21 cellular contexts compared by ENCODE assay signal in genomic region chr6:11246722-11247121, GRCh38. TPM values are rescaled to one million over a fixed set of nuclear protein-coding genes. Genes with fewer than 3 reads are reported as not detected.
DNase-seq lines count a peak whose midpoint lies in the region; ATAC-seq and TF ChIP-seq lines count a peak whose summit lies in the region.
"Had no signal": no experiment of that assay in that cellular context is flagged by ENCODE, and none has a peak within 500 bp of the region (broad histone marks: within the 10 kb centered on the region; RNA-seq: fewer than 3 reads in every experiment).

No MANE protein-coding gene starts in this region.

- H3K4me3 Mint-ChIP-seq in MCF 10A (ENCODE audit: unreplicated experiment) = no peak overlapping the region
- H3K4me3 Mint-ChIP-seq in stimulated activated effector memory CD8-positive, alpha-beta T cell treated with anti-CD3 and anti-CD28 coated beads, Interleukin-12 subunit alpha, Interleukin-12 subunit beta, amount 100 ng/mL, for 72 hours = no peak overlapping the region
- H3K4me3 Mint-ChIP-seq: CD4-positive, alpha-beta memory T cell had no signal

- dilution Hi-C loops in mammary epithelial cell (cut with HindIII; ENCODE audit: low sequenced_read_pairs) = no loop called here

- H3K27me3 ChIP-seq in mammary epithelial cell (ENCODE audit: insufficient read depth, low read length) (no peaks in the 10 kb centered on the region), parathyroid adenoma (ENCODE audit: control insufficient read depth, insufficient read depth, low read length) (no peaks in the 10 kb centered on the region)
- H3K27me3 ChIP-seq: BLaER1 treated with 17β-estradiol and CSF1 and Interleukin-3, amounts not matched to agents 10 nM and 100 nM; MG63; SJSA1 had no signal

- in situ Hi-C loops in mammary epithelial cell (cut with MboI; ENCODE audit: low sequenced_read_pairs in 2 of 2) = no loop called here

- H3K36me3 ChIP-seq in mammary epithelial cell (ENCODE audit: insufficient read depth, low read length) (no peaks in the 10 kb centered on the region), parathyroid adenoma (ENCODE audit: control insufficient read depth, insufficient read depth, low read length) (no peaks in the 10 kb centered on the region)
- H3K36me3 ChIP-seq: MG63, SJSA1 had no signal

- 70% methylated on average over 6 of the region's 6 CpGs for WGBS in mammary epithelial cell (ENCODE audit: low coverage, missing lambda C conversion rate)

- no peaks in the 10 kb centered on the region for H3K27me3 Mint-ChIP-seq in MCF 10A (ENCODE audit: insufficient read depth, unreplicated experiment)
- H3K27me3 Mint-ChIP-seq: CD4-positive, alpha-beta memory T cell had no signal

- ATAC-seq in stimulated activated effector memory CD8-positive, alpha-beta T cell treated with anti-CD3 and anti-CD28 coated beads, Interleukin-12 subunit alpha, Interleukin-12 subunit beta, amount 100 ng/mL, for 72 hours = no peak
- ATAC-seq in HG03159 (IDR thresholded peaks at IDR 0.05; ENCODE audit: unreplicated experiment) = no peak
- ATAC-seq: Right ventricle myocardium inferior had no signal

- H3K9me3 Mint-ChIP-seq in MCF 10A (ENCODE audit: unreplicated experiment) = peaks cover 6% of the 10 kb centered on the region
- peaks cover 4% of the 10 kb centered on the region for H3K9me3 Mint-ChIP-seq in stimulated activated effector memory CD8-positive, alpha-beta T cell treated with anti-CD3 and anti-CD28 coated beads, Interleukin-12 subunit alpha, Interleukin-12 subunit beta, amount 100 ng/mL, for 72 hours

- intact Hi-C loops in mammary epithelial cell (cut with micrococcal nuclease) = no loop called here
- intact Hi-C loops in MCF 10A (cut with micrococcal nuclease) = no loop called here

- no peak overlapping the region for H3K9ac ChIP-seq in mammary epithelial cell (ENCODE audit: insufficient read depth, low read length)
- H3K9ac ChIP-seq in parathyroid adenoma = no peak overlapping the region
- H3K9ac ChIP-seq: BLaER1 treated with 17β-estradiol and CSF1 and Interleukin-3, amounts not matched to agents 10 nM and 100 nM had no signal

- POLR2A ChIA-PET in MCF 10A (lab: Yijun Ruan, JAX) = no interaction called here

- TF ChIP-seq CTCF in mammary epithelial cell (conservative IDR thresholded peaks at IDR 0.05 in 1 of 2, IDR thresholded peaks at IDR 0.05 in 1 of 2; ENCODE audit: extremely low read depth in 1 of 2, insufficient read depth in 1 of 2, low read depth in 1 of 2, low read length in 2 of 2) (no peak), MCF 10A (IDR thresholded peaks at IDR 0.05; ENCODE audit: unreplicated experiment) (no peak), parathyroid adenoma (IDR thresholded peaks at IDR 0.05) (no peak)

- DNase-seq in mammary epithelial cell = no peak
- DNase-seq in MCF 10A (ENCODE audit: unreplicated experiment) = no peak
- peak; percentile 55 for DNase-seq in foreskin melanocyte
- no peak for DNase-seq in DMS 273 (lab: John Stamatoyannopoulos, UW; ENCODE audit: unreplicated experiment)
- no peak for DNase-seq in stimulated activated effector memory CD8-positive, alpha-beta T cell treated with anti-CD3 and anti-CD28 coated beads, Interleukin-12 subunit alpha, Interleukin-12 subunit beta, amount 100 ng/mL, for 72 hours (ENCODE audit: low spot score in 2 of 2)
- DNase-seq in UCSD-AML1 (lab: John Stamatoyannopoulos, UW; ENCODE audit: unreplicated experiment) = no peak
- DNase-seq: 8988T; Caco-2; CD4-positive, alpha-beta memory T cell; DMS153; Kasumi-1; MG63; NCI-H1417; NCI-H187; NCI-H446; NCI-H526 had no signal

- BruUV-seq in mammary epithelial cell (replicated peaks; lab: Mats Ljungman, UMichigan) (no TSS peak), MCF 10A (replicated peaks; lab: Mats Ljungman, UMichigan) (no TSS peak)

- no peak overlapping the region for H3K27ac Mint-ChIP-seq in MCF 10A (ENCODE audit: low read depth, unreplicated experiment)
- no peak overlapping the region for H3K27ac Mint-ChIP-seq in stimulated activated effector memory CD8-positive, alpha-beta T cell treated with anti-CD3 and anti-CD28 coated beads, Interleukin-12 subunit alpha, Interleukin-12 subunit beta, amount 100 ng/mL, for 72 hours

- H3K4me2 ChIP-seq in mammary epithelial cell (ENCODE audit: insufficient read depth, low read depth, low read length) (no peak overlapping the region), parathyroid adenoma (ENCODE audit: low read length) (no peak overlapping the region)
- H3K4me2 ChIP-seq: BLaER1 treated with 17β-estradiol and CSF1 and Interleukin-3, amounts not matched to agents 10 nM and 100 nM had no signal

- peaks cover 8% of the 10 kb centered on the region for H3K4me1 Mint-ChIP-seq in MCF 10A (ENCODE audit: insufficient read depth, unreplicated experiment)
- peaks cover 25% of the 10 kb centered on the region for H3K4me1 Mint-ChIP-seq in stimulated activated effector memory CD8-positive, alpha-beta T cell treated with anti-CD3 and anti-CD28 coated beads, Interleukin-12 subunit alpha, Interleukin-12 subunit beta, amount 100 ng/mL, for 72 hours

- H3K27ac ChIP-seq in mammary epithelial cell (ENCODE audit: insufficient read depth, low read depth, low read length) (no peak overlapping the region), parathyroid adenoma (no peak overlapping the region)
- H3K27ac ChIP-seq: BLaER1 treated with 17β-estradiol and CSF1 and Interleukin-3, amounts not matched to agents 10 nM and 100 nM; SJSA1 had no signal

- CTCF ChIA-PET in mammary epithelial cell (lab: Charles Lee; ENCODE audit: low non-redundant PET) = no interaction called here
- CTCF ChIA-PET in MCF 10A (lab: Yijun Ruan, JAX) = no interaction called here

- H3K9me3 ChIP-seq in mammary epithelial cell (replicated peaks; ENCODE audit: insufficient read depth, low read length) (no peaks in the 10 kb centered on the region), parathyroid adenoma (ENCODE audit: control insufficient read depth, low read length) (no peaks in the 10 kb centered on the region)
- H3K9me3 ChIP-seq: Caco-2, MG63, SJSA1 had no signal

- H2AFZ ChIP-seq in mammary epithelial cell (ENCODE audit: low read depth, low read length) = peak overlapping the region; percentile 41
- H2AFZ ChIP-seq in parathyroid adenoma = peak overlapping the region; percentile 15

- no peaks in the 10 kb centered on the region for H4K20me1 ChIP-seq in mammary epithelial cell (ENCODE audit: insufficient read depth, low read length)
- H4K20me1 ChIP-seq: BLaER1 treated with 17β-estradiol and CSF1 and Interleukin-3, amounts not matched to agents 10 nM and 100 nM had no signal

- H3K36me3 Mint-ChIP-seq in MCF 10A (ENCODE audit: insufficient read depth, unreplicated experiment) = no peaks in the 10 kb centered on the region
- no peaks in the 10 kb centered on the region for H3K36me3 Mint-ChIP-seq in stimulated activated effector memory CD8-positive, alpha-beta T cell treated with anti-CD3 and anti-CD28 coated beads, Interleukin-12 subunit alpha, Interleukin-12 subunit beta, amount 100 ng/mL, for 72 hours

- no peaks in the 10 kb centered on the region for H3K79me2 ChIP-seq in mammary epithelial cell (ENCODE audit: insufficient read depth, low read length)
- no peaks in the 10 kb centered on the region for H3K79me2 ChIP-seq in parathyroid adenoma

- peaks cover 8% of the 10 kb centered on the region for H3K4me1 ChIP-seq in mammary epithelial cell (ENCODE audit: insufficient read depth, low read length)
- H3K4me1 ChIP-seq in parathyroid adenoma = peaks cover 7% of the 10 kb centered on the region
- H3K4me1 ChIP-seq: BLaER1 treated with 17β-estradiol and CSF1 and Interleukin-3, amounts not matched to agents 10 nM and 100 nM had no signal

- H3K4me3 ChIP-seq in mammary epithelial cell (replicated peaks in 1 of 3; ENCODE audit: insufficient read depth in 1 of 3, low read depth in 2 of 3, low read length in 3 of 3) (no peak overlapping the region), parathyroid adenoma (ENCODE audit: low read depth, low read length) (no peak overlapping the region)
- H3K4me3 ChIP-seq: BLaER1 treated with 17β-estradiol and CSF1 and Interleukin-3, amounts not matched to agents 10 nM and 100 nM; MG63; SJSA1 had no signal

RNA-seq across cellular contexts. Expression of gene NEDD9, which starts 14.3 kb away (rescaled TPM):
- total RNA-seq in mammary epithelial cell = 10 to 100 TPM in 1 of 2 donors, 1 to 10 TPM in 1; 7.8 to 69.7 TPM
- polyA plus RNA-seq in mammary epithelial cell = 4.8 TPM
- 3.5 TPM for polyA minus RNA-seq in mammary epithelial cell
- total RNA-seq in MCF 10A (2022) = 2.2 and 4.4 TPM in 2 replicates
